In genomic region chr15:66670698-66671580, GRCh38 we compare ENCODE assay signal across 11 cellular contexts. TPM values are rescaled to one million over a fixed set of nuclear protein-coding genes. Genes with fewer than 3 reads are reported as not detected.
DNase-seq lines count a peak whose midpoint lies in the region; ATAC-seq and TF ChIP-seq lines count a peak whose summit lies in the region.
"Had no signal": no experiment of that assay in that cellular context is flagged by ENCODE, and none has a peak within 500 bp of the region (broad histone marks: within the 10 kb centered on the region; RNA-seq: fewer than 3 reads in every experiment).

No MANE protein-coding gene starts in this region.

- H3K23ac ChIP-seq in mesendoderm (ENCODE audit: low read length): no peak overlapping the region

- H4K8ac ChIP-seq in mesendoderm (ENCODE audit: low read depth, low read length): no peak overlapping the region

- H3K4ac ChIP-seq in mesendoderm (ENCODE audit: low read depth, low read length): peak overlapping the region; percentile 40

- peak overlapping the region; percentile 18 for H3K18ac ChIP-seq in mesendoderm (ENCODE audit: low read length)

- H2BK15ac ChIP-seq in mesendoderm (replicated peaks; ENCODE audit: low read depth): no peak overlapping the region

- H3K9ac ChIP-seq in mesendoderm (ENCODE audit: low read length): peak overlapping the region; percentile 47

- TF ChIP-seq POLR2A in body of pancreas (IDR thresholded peaks at IDR 0.05): no peak

- peak overlapping the region; percentile 40 for H3K4me2 ChIP-seq in mesendoderm (ENCODE audit: low read length)

- H2AK5ac ChIP-seq in mesendoderm (ENCODE audit: low read length): no peak overlapping the region

- WGBS in body of pancreas, 2 donors: 34 to 37% methylated on average over 18 to 19 of the region's 23 CpGs
- no CpG with 5 or more reads among the region's 23 CpGs for WGBS in mesendoderm (ENCODE audit: extremely low coverage, insufficient coverage, low lambda C conversion rate)
- WGBS in psoas muscle, 3 donors: 46 to 54% (median 47%) methylated on average over 14 to 23 of the region's 23 CpGs

- H2BK5ac ChIP-seq in mesendoderm (ENCODE audit: low read length): peak overlapping the region; percentile 10

- peak overlapping the region in 1 of 4 donors; percentile 34 for H3K27ac ChIP-seq in body of pancreas
- no peak overlapping the region for H3K27ac ChIP-seq in mesendoderm (ENCODE audit: low read depth, low read length)
- no peak overlapping the region for H3K27ac ChIP-seq in psoas muscle

- no peaks in the 10 kb centered on the region for H3K36me3 ChIP-seq in body of pancreas (replicated peaks in 1 of 2; ENCODE audit: insufficient read depth in 1 of 2, low read depth in 2 of 2)
- no peaks in the 10 kb centered on the region for H3K36me3 ChIP-seq in mesendoderm (ENCODE audit: control insufficient read depth, insufficient read depth, low read length)
- no peaks in the 10 kb centered on the region for H3K36me3 ChIP-seq in psoas muscle (ENCODE audit: insufficient read depth in 1 of 2, low read depth in 1 of 2)

- H3K9me3 ChIP-seq in body of pancreas: no peaks in the 10 kb centered on the region
- H3K9me3 ChIP-seq in psoas muscle: peaks cover 4% of the 10 kb centered on the region

- H3K79me1 ChIP-seq in mesendoderm (ENCODE audit: low read length): no peaks in the 10 kb centered on the region

- intact Hi-C loops in body of pancreas (cut with DNase I): no loop called here
- intact Hi-C loops in psoas muscle (cut with DNase I): no loop called here

- no peaks in the 10 kb centered on the region for H3K27me3 ChIP-seq in body of pancreas
- H3K27me3 ChIP-seq in mesendoderm (ENCODE audit: insufficient read depth, low read length, poor library complexity): no peaks in the 10 kb centered on the region
- H3K27me3 ChIP-seq in psoas muscle (ENCODE audit: insufficient read depth in 3 of 3, low read length in 2 of 3): peaks cover 0 to 3% (median 0%) of the 10 kb centered on the region in 3 donors

- H3K4me3 ChIP-seq in body of pancreas (no peak overlapping the region), mesendoderm (ENCODE audit: low read length) (no peak overlapping the region), psoas muscle (no peak overlapping the region)

- H3K4me1 ChIP-seq in body of pancreas (peaks cover 7% of the 10 kb centered on the region), mesendoderm (ENCODE audit: control insufficient read depth, low read depth, low read length) (peaks cover 8% of the 10 kb centered on the region), psoas muscle (no peaks in the 10 kb centered on the region)

- H3K56ac ChIP-seq in mesendoderm (ENCODE audit: low read length): peak overlapping the region; percentile 61

- TF ChIP-seq CTCF in body of pancreas (IDR thresholded peaks at IDR 0.05) (no peak), psoas muscle (IDR thresholded peaks at IDR 0.05) (no peak)

- no peak overlapping the region for H4K5ac ChIP-seq in mesendoderm (ENCODE audit: low read length)

- H2BK120ac ChIP-seq in mesendoderm (ENCODE audit: low read depth, low read length): no peak overlapping the region

- no peaks in the 10 kb centered on the region for H3K79me2 ChIP-seq in mesendoderm (ENCODE audit: control insufficient read depth, insufficient read depth, low read length)

- ATAC-seq in body of pancreas (peak; percentile 93), psoas muscle (no peak), GM19023 (IDR thresholded peaks at IDR 0.05; ENCODE audit: unreplicated experiment) (no peak), HG03095 (IDR thresholded peaks at IDR 0.05; ENCODE audit: unreplicated experiment) (no peak)
- ATAC-seq: activated naive CD4-positive, alpha-beta T cell treated with anti-CD3 and anti-CD28 coated beads, Interleukin-2, amount 50 U/mL, for 72 hours had no signal

- peak; percentile 52 for DNase-seq in DMS153 (lab: John Stamatoyannopoulos, UW)
- peak; percentile 29 for DNase-seq in NCI-H187 treated with DMSO at 0.1 percent for 48 hours (lab: John Stamatoyannopoulos, UW)
- DNase-seq in body of pancreas: peak; percentile 87 to 93 (median 90)
- peak; percentile 94 for DNase-seq in mesendoderm
- DNase-seq in psoas muscle: no peak
- DNase-seq in activated effector memory CD4-positive, alpha-beta T cell treated with anti-CD3 and anti-CD28 coated beads, Interleukin-2, amount 50 U/mL, for 16 hours: no peak
- DNase-seq: activated CD4-positive, alpha-beta T cell treated with anti-CD3 and anti-CD28 coated beads for 1 hour; HCEC 1CT had no signal

RNA-seq across cellular contexts. Expression of gene SMAD6, which starts 31.1 kb away (rescaled TPM):
- total RNA-seq in body of pancreas: 10 to 100 TPM; 14.0 to 25.4 TPM
- polyA plus RNA-seq in mesendoderm (2013, experiment 1 of 2): 7.8 TPM
- 7.4 TPM for polyA plus RNA-seq in mesendoderm (2013, experiment 2 of 2)
- 1 to 10 TPM; 1.3 to 5.5 (median 3.8) TPM for total RNA-seq in psoas muscle
- 1 to 10 TPM in 1 of 3 donors, under 1 TPM in 2; 0.52 to 3.0 (median 0.79) TPM for polyA plus RNA-seq in psoas muscle

Comparison
In these comparisons a context has a peak if more than half of its experiments do, and no peak if none do; other contexts are left out.
1. DNase-seq: peak in DMS153 (single experiment), NCI-H187 treated with DMSO at 0.1 percent for 48 hours (single experiment), body of pancreas (4 of 4) and mesendoderm (single experiment); none in psoas muscle (0 of 2) and activated effector memory CD4-positive, alpha-beta T cell treated with anti-CD3 and anti-CD28 coated beads, Interleukin-2, amount 50 U/mL, for 16 hours (single experiment).